ENCODE assay signal across 10 cellular contexts in genomic region chr9:124812401-124813016, GRCh38. TPM values are rescaled to one million over a fixed set of nuclear protein-coding genes. Genes with fewer than 3 reads are reported as not detected.
DNase-seq lines count a peak whose midpoint lies in the region; ATAC-seq, FAIRE-seq and TF ChIP-seq lines count a peak whose summit lies in the region.
"Had no signal": no experiment of that assay in that cellular context is flagged by ENCODE, and none has a peak within 500 bp of the region (broad histone marks: within the 10 kb centered on the region; RNA-seq: fewer than 3 reads in every experiment).

No MANE protein-coding gene starts in this region.

- CTCF ChIA-PET in A549 (lab: Yijun Ruan, JAX), result interaction anchor here (2.0 to 40.0 kb wide), 5 partner anchors 19 to 48 kb away, joined by 4 to 785 read pairs (median 45); partner anchors contain the start of genes NR6A1, OLFML2A and WDR38
- CTCF ChIA-PET in activated naive CD4-positive, alpha-beta T cell treated with anti-CD3 and anti-CD28 coated beads, Interleukin-2, amount 10 ng/mL, durations not matched to agents 7 days and 5 days (lab: Charles Lee), result interaction anchor here (1.0 kb wide), 1 partner anchor 28 kb away, joined by 3 read pairs; no protein-coding TSS in a partner anchor

- no peaks in the 10 kb centered on the region for H3K36me3 ChIP-seq in brain microvascular endothelial cell (replicated peaks)
- no peaks in the 10 kb centered on the region for H3K36me3 ChIP-seq in kidney epithelial cell (ENCODE audit: control insufficient read depth, insufficient read depth, low read length)

- H3K4me3 Mint-ChIP-seq in activated naive CD4-positive, alpha-beta T cell treated with anti-CD3 and anti-CD28 coated beads, Interleukin-2, amount 10 ng/mL, durations not matched to agents 7 days and 5 days, result no peak overlapping the region
- H3K4me3 Mint-ChIP-seq: CD4-positive, alpha-beta T cell had no signal

- peak overlapping the region; percentile 90 to 93 for H3K27ac ChIP-seq in A549
- H3K27ac ChIP-seq in brain microvascular endothelial cell, result peak overlapping the region; percentile 94

- no peak for FAIRE-seq in A549 (lab: Jason Lieb, UNC)

- TF ChIP-seq RAD21 in A549 (conservative IDR thresholded peaks at IDR 0.05 in 1 of 2, IDR thresholded peaks at IDR 0.05 in 1 of 2), result 0 out of 5 replicates have a peak, but pooled peaks of 1 of the 2 experiments have one; percentile 1

- DNase-seq in A549 (ENCODE audit: low read depth in 1 of 2, low spot score in 1 of 2) (peak; percentile 86 to 95), HT1080 (ENCODE audit: low read depth) (peak; percentile 99), brain microvascular endothelial cell (peak; percentile 100), kidney epithelial cell (ENCODE audit: low read depth) (peak; percentile 95), NCI-H1105 (lab: John Stamatoyannopoulos, UW) (no peak)
- DNase-seq in activated naive CD4-positive, alpha-beta T cell treated with anti-CD3 and anti-CD28 coated beads, Interleukin-2, amount 10 ng/mL, durations not matched to agents 7 days and 5 days, result no peak
- DNase-seq: CD4-positive, alpha-beta T cell; NCI-H524 treated with DMSO at 0.1 percent for 48 hours had no signal

- in situ Hi-C loops in brain microvascular endothelial cell (cut with HindIII; ENCODE audit: low pct_ligation_motif_present, low sequenced_read_pairs), result no loop called here

- H3K36me3 Mint-ChIP-seq in activated naive CD4-positive, alpha-beta T cell treated with anti-CD3 and anti-CD28 coated beads, Interleukin-2, amount 10 ng/mL, durations not matched to agents 7 days and 5 days, result no peaks in the 10 kb centered on the region

- H3K4me1 Mint-ChIP-seq in activated naive CD4-positive, alpha-beta T cell treated with anti-CD3 and anti-CD28 coated beads, Interleukin-2, amount 10 ng/mL, durations not matched to agents 7 days and 5 days, result peaks cover 5% of the 10 kb centered on the region

- peak in 1 of 2 experiments; percentile 17; a peak in 1 of 5 replicates for TF ChIP-seq EP300 in A549 (IDR thresholded peaks at IDR 0.05)

- no peaks in the 10 kb centered on the region for H3K9me3 Mint-ChIP-seq in activated naive CD4-positive, alpha-beta T cell treated with anti-CD3 and anti-CD28 coated beads, Interleukin-2, amount 10 ng/mL, durations not matched to agents 7 days and 5 days
- H3K9me3 Mint-ChIP-seq: CD4-positive, alpha-beta T cell had no signal

- no peaks in the 10 kb centered on the region for H3K27me3 ChIP-seq in brain microvascular endothelial cell (replicated peaks)
- H3K27me3 ChIP-seq in kidney epithelial cell (ENCODE audit: control insufficient read depth, insufficient read depth, low read length), result no peaks in the 10 kb centered on the region

- no peaks in the 10 kb centered on the region for H3K9me3 ChIP-seq in A549

- no peak overlapping the region for H3K27ac Mint-ChIP-seq in activated naive CD4-positive, alpha-beta T cell treated with anti-CD3 and anti-CD28 coated beads, Interleukin-2, amount 10 ng/mL, durations not matched to agents 7 days and 5 days
- H3K27ac Mint-ChIP-seq: CD4-positive, alpha-beta T cell had no signal

- H3K4me2 ChIP-seq in A549, result peak overlapping the region; percentile 78

- H3K27me3 Mint-ChIP-seq in activated naive CD4-positive, alpha-beta T cell treated with anti-CD3 and anti-CD28 coated beads, Interleukin-2, amount 10 ng/mL, durations not matched to agents 7 days and 5 days, result peaks cover 24% of the 10 kb centered on the region

- POLR2A ChIA-PET in A549 (lab: Yijun Ruan, JAX), result interaction anchor here (1.5 kb wide), 1 partner anchor 41 kb away, joined by 4 read pairs; the partner anchor contains the start of gene NR6A1

- 55% methylated on average over 12 of the region's 12 CpGs for WGBS in A549 (ENCODE audit: missing lambda C conversion rate)

- TF ChIP-seq POLR2A in A549 (IDR thresholded peaks at IDR 0.05; ENCODE audit: low read length), result no peak

- no peak for TF ChIP-seq CTCF in A549 (IDR thresholded peaks at IDR 0.05)
- peak; percentile 25 for TF ChIP-seq CTCF in brain microvascular endothelial cell (IDR thresholded peaks at IDR 0.05; ENCODE audit: low read depth, low read length, missing control alignments)
- peak; percentile 11 for TF ChIP-seq CTCF in kidney epithelial cell (IDR thresholded peaks at IDR 0.05; ENCODE audit: insufficient read depth, low read length, poor library complexity, severe bottlenecking)

- ATAC-seq in A549 (peak; percentile 78 to 80), GM18867 (IDR thresholded peaks at IDR 0.05; ENCODE audit: unreplicated experiment) (no peak), HG02763 (IDR thresholded peaks at IDR 0.05; ENCODE audit: unreplicated experiment) (no peak)

- H3K4me1 ChIP-seq in A549, result peaks cover 41% of the 10 kb centered on the region

- H3K4me3 ChIP-seq in A549 (no peak overlapping the region), brain microvascular endothelial cell (ENCODE audit: low read depth, low read length) (no peak overlapping the region), kidney epithelial cell (ENCODE audit: low read depth, low read length) (no peak overlapping the region)

TF ChIP-seq in A549, 52 proteins besides CTCF, POLR2A, EP300 and RAD21 (continues in another document):
- TF ChIP-seq SMC3 (IDR thresholded peaks at IDR 0.05) (0 out of 3 replicates have a peak, but pooled peaks have one; percentile 7), KDM5A (IDR thresholded peaks at IDR 0.05) (no peak), FOXS1 (CRISPR knock-in tag; IDR thresholded peaks at IDR 0.05) (no peak), FOSL2 (IDR thresholded peaks at IDR 0.05) (peak; percentile 67), FOSL2 (CRISPR knock-in tag; IDR thresholded peaks at IDR 0.05) (peak; percentile 84), HDAC2 (IDR thresholded peaks at IDR 0.05) (no peak), GATA3 (IDR thresholded peaks at IDR 0.05; ENCODE audit: borderline replicate concordance) (peak; percentile 36; the same call in 1 of the 2 replicates), E2F6 (IDR thresholded peaks at IDR 0.05; ENCODE audit: borderline replicate concordance, low read depth) (no peak)

RNA-seq across cellular contexts. Expression of gene OLFML2A, which starts 35.6 kb away (rescaled TPM):
- 8.2 and 11.8 TPM in 2 replicates for polyA plus RNA-seq in A549 (2011; rRNA removed)
- polyA plus RNA-seq in A549 (2012; cell fraction: cytosol; rRNA removed), result 6.8 and 12.1 TPM in 2 replicates
- polyA plus RNA-seq in A549 (2012; cell fraction: nucleus; rRNA removed), result 14.9 and 16.6 TPM in 2 replicates
- 11.3 to 16.2 TPM (median 14.5 TPM) in 3 replicates for polyA plus RNA-seq in A549 (2017; fragmentation: RNase III; extraction: RNeasy Plus Mini Kit Qiagen cat#74134 plus additional on column Dnase treatment)
- polyA minus RNA-seq in A549 (2011; rRNA and poly(A)+ RNA removed), result 10.8 and 11.7 TPM in 2 replicates
- 0.20 and 0.69 TPM in 2 replicates for total RNA-seq in HT1080 (2014; rRNA removed; shearing (Covaris generic))
- 0.07 and 0.08 TPM in 2 replicates for polyA plus RNA-seq in HT1080 (2015; cell fraction: cytosol; rRNA removed)
- 0.22 and 0.23 TPM in 2 replicates for polyA plus RNA-seq in HT1080 (2015; cell fraction: nucleus; rRNA removed)
- total RNA-seq in kidney epithelial cell, result 7.0 and 16.4 TPM in 2 replicates
- total RNA-seq: CD4-positive, alpha-beta T cell had no signal

RNA-seq across cellular contexts. Expression of gene WDR38, which starts 40.8 kb away (rescaled TPM):
- not detected in 2 replicates for polyA plus RNA-seq in A549 (2011; rRNA removed)
- polyA plus RNA-seq in A549 (2012; cell fraction: cytosol; rRNA removed), result 0.04 and 0.05 TPM in 2 replicates
- 0.07 TPM in 1 of 2 replicates, not detected in the other for polyA plus RNA-seq in A549 (2012; cell fraction: nucleus; rRNA removed)
- 0.12 TPM in 1 of 3 replicates, not detected in the others for polyA plus RNA-seq in A549 (2017; fragmentation: RNase III; extraction: RNeasy Plus Mini Kit Qiagen cat#74134 plus additional on column Dnase treatment)
- polyA minus RNA-seq in A549 (2011; rRNA and poly(A)+ RNA removed), result not detected in 2 replicates
- total RNA-seq in HT1080 (2014; rRNA removed; shearing (Covaris generic)), result not detected in 2 replicates
- not detected in 2 replicates for polyA plus RNA-seq in HT1080 (2015; cell fraction: cytosol; rRNA removed)
- polyA plus RNA-seq in HT1080 (2015; cell fraction: nucleus; rRNA removed), result not detected in 2 replicates
- total RNA-seq in kidney epithelial cell, result not detected in 2 replicates
- total RNA-seq: CD4-positive, alpha-beta T cell had no signal

RNA-seq across cellular contexts. Expression of gene NR6A1, which starts 41.4 kb away (rescaled TPM):
- polyA plus RNA-seq in A549 (2011; rRNA removed) (3.3 and 4.1 TPM in 2 replicates), A549 (2017; fragmentation: RNase III; extraction: RNeasy Plus Mini Kit Qiagen cat#74134 plus additional on column Dnase treatment) (1.7 to 1.8 TPM (median 1.7 TPM) in 3 replicates)
- 1.1 and 1.3 TPM in 2 replicates for polyA plus RNA-seq in A549 (2012; cell fraction: cytosol; rRNA removed)
- polyA plus RNA-seq in A549 (2012; cell fraction: nucleus; rRNA removed), result 4.7 and 6.2 TPM in 2 replicates
- 9.3 and 15.1 TPM in 2 replicates for polyA minus RNA-seq in A549 (2011; rRNA and poly(A)+ RNA removed)
- total RNA-seq in HT1080 (2014; rRNA removed; shearing (Covaris generic)), result 1.1 and 2.0 TPM in 2 replicates
- 0.87 and 1.0 TPM in 2 replicates for polyA plus RNA-seq in HT1080 (2015; cell fraction: cytosol; rRNA removed)
- polyA plus RNA-seq in HT1080 (2015; cell fraction: nucleus; rRNA removed), result 0.91 and 1.8 TPM in 2 replicates
- 0.92 and 2.2 TPM in 2 replicates for total RNA-seq in kidney epithelial cell
- total RNA-seq: CD4-positive, alpha-beta T cell had no signal

RNA-seq across cellular contexts. Expression of gene RPL35, which starts 49.2 kb away (rescaled TPM):
- 3,076 and 3,452 TPM in 2 replicates for polyA plus RNA-seq in A549 (2011; rRNA removed)
- polyA plus RNA-seq in A549 (2012; cell fraction: cytosol; rRNA removed), result 3,719 and 4,748 TPM in 2 replicates
- polyA plus RNA-seq in A549 (2012; cell fraction: nucleus; rRNA removed), result 1,546 and 2,457 TPM in 2 replicates
- polyA plus RNA-seq in A549 (2017; fragmentation: RNase III; extraction: RNeasy Plus Mini Kit Qiagen cat#74134 plus additional on column Dnase treatment), result 2,179 to 2,449 TPM (median 2,307 TPM) in 3 replicates
- 258 and 279 TPM in 2 replicates for polyA minus RNA-seq in A549 (2011; rRNA and poly(A)+ RNA removed)
- 5,179 and 7,098 TPM in 2 replicates for total RNA-seq in HT1080 (2014; rRNA removed; shearing (Covaris generic))
- 2,943 and 3,535 TPM in 2 replicates for polyA plus RNA-seq in HT1080 (2015; cell fraction: cytosol; rRNA removed)
- 822 and 899 TPM in 2 replicates for polyA plus RNA-seq in HT1080 (2015; cell fraction: nucleus; rRNA removed)
- total RNA-seq in kidney epithelial cell, result 3,097 and 3,310 TPM in 2 replicates

RNA-seq across cellular contexts. Expression of gene ARPC5L, which starts 49.4 kb away (rescaled TPM):
- polyA plus RNA-seq in A549 (2011; rRNA removed) (44.9 and 62.8 TPM in 2 replicates), A549 (2017; fragmentation: RNase III; extraction: RNeasy Plus Mini Kit Qiagen cat#74134 plus additional on column Dnase treatment) (59.4 to 65.6 TPM (median 59.9 TPM) in 3 replicates)
- 56.5 and 64.9 TPM in 2 replicates for polyA plus RNA-seq in A549 (2012; cell fraction: cytosol; rRNA removed)
- polyA plus RNA-seq in A549 (2012; cell fraction: nucleus; rRNA removed), result 35.2 and 46.8 TPM in 2 replicates
- polyA minus RNA-seq in A549 (2011; rRNA and poly(A)+ RNA removed), result 13.2 and 17.5 TPM in 2 replicates
- total RNA-seq in HT1080 (2014; rRNA removed; shearing (Covaris generic)), result 74.7 and 80.7 TPM in 2 replicates
- 96.2 and 106 TPM in 2 replicates for polyA plus RNA-seq in HT1080 (2015; cell fraction: cytosol; rRNA removed)
- polyA plus RNA-seq in HT1080 (2015; cell fraction: nucleus; rRNA removed), result 46.0 and 48.4 TPM in 2 replicates
- 31.1 and 36.3 TPM in 2 replicates for total RNA-seq in kidney epithelial cell

Comparison
In these comparisons a context has a peak if more than half of its experiments do, and no peak if none do; other contexts are left out.
1. ATAC-seq: peak in A549 (2 of 2); none in GM18867 (single experiment) and HG02763 (single experiment).
2. DNase-seq: peak in A549 (2 of 2), HT1080 (single experiment), brain microvascular endothelial cell (single experiment) and kidney epithelial cell (single experiment); none in activated naive CD4-positive, alpha-beta T cell treated with anti-CD3 and anti-CD28 coated beads, Interleukin-2, amount 10 ng/mL, durations not matched to agents 7 days and 5 days (single experiment) and NCI-H1105 (single experiment).